In the genomic region with DNA sequence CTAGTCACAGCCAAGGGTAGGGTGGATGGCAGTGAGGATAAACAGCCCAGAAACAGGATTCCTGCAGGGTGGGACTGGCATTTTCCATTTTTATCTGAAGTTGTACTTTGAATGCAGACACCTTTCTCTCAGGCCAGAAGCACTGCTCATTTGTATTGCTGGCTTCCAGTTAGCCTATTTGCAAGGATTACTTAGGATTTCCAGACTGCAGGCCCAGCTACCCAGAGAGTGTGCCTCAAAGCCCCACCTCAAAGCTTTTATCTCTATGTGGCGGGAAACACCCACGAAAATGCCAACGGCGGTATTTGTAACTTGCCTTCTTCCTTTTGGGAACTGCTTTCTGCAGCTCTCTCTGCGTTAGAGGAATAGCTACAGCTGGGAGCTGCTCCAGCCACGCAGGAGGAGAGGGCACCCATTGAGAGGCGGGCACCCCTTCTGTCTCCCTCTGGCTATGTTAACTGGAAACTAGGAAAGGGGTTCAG, we compare ENCODE assay signal across 8 cellular contexts.
DNase-seq lines count a peak whose midpoint lies in the region; ATAC-seq and TF ChIP-seq lines count a peak whose summit lies in the region.

No MANE protein-coding gene starts in this region.

- peak; percentile 56 for TF ChIP-seq POLR2A in erythroblast (IDR thresholded peaks at IDR 0.05; ENCODE audit: low read length)

- no peak for TF ChIP-seq CTCF in AG04450 (IDR thresholded peaks at IDR 0.05; ENCODE audit: low read depth, low read length)
- TF ChIP-seq CTCF in VCaP (conservative IDR thresholded peaks at IDR 0.05) = no peak

- H3K27me3 Mint-ChIP-seq in natural killer cell treated with Interleukin-12 subunit alpha and Interleukin-12 subunit beta and Interleukin-15 and Interleukin-18, amount 100 ng/mL, for 72 hours = no peaks in the 10 kb centered on the region

- POLR2A ChIA-PET in AG04450 (lab: Yijun Ruan, JAX) = interaction anchor here (0.6 to 3.4 kb wide), 6 partner anchors 9 to 634 kb away, joined by 4 to 44 read pairs (median 14); partner anchors contain the start of gene TGIF1

- H3K9me3 Mint-ChIP-seq in natural killer cell treated with Interleukin-12 subunit alpha and Interleukin-12 subunit beta and Interleukin-15 and Interleukin-18, amount 100 ng/mL, for 72 hours = no peaks in the 10 kb centered on the region

- no peaks in the 10 kb centered on the region for H3K27me3 ChIP-seq in AG04450 (ENCODE audit: control insufficient read depth, insufficient read depth, low read length)

- H3K4me1 Mint-ChIP-seq in natural killer cell treated with Interleukin-12 subunit alpha and Interleukin-12 subunit beta and Interleukin-15 and Interleukin-18, amount 100 ng/mL, for 72 hours (ENCODE audit: low read depth in 2 of 2) = peaks cover 49 to 54% of the 10 kb centered on the region in 2 donors

- H3K4me3 ChIP-seq in AG04450 (ENCODE audit: low read depth, low read length) = peak overlapping the region; percentile 76

- no peaks in the 10 kb centered on the region for H3K36me3 Mint-ChIP-seq in natural killer cell treated with Interleukin-12 subunit alpha and Interleukin-12 subunit beta and Interleukin-15 and Interleukin-18, amount 100 ng/mL, for 72 hours

- ATAC-seq in natural killer cell treated with Interleukin-12 subunit alpha and Interleukin-12 subunit beta and Interleukin-15 and Interleukin-18, amount 100 ng/mL, for 72 hours = no peak
- ATAC-seq in HG02763 (IDR thresholded peaks at IDR 0.05; ENCODE audit: unreplicated experiment) (no peak), HG03460 (IDR thresholded peaks at IDR 0.05; ENCODE audit: unreplicated experiment) (no peak)

- H3K27ac ChIP-seq in AG04450 (ENCODE audit: low read depth, low read length) (peak overlapping the region; percentile 100), VCaP (peak overlapping the region; percentile 86)

- H3K27ac Mint-ChIP-seq in natural killer cell treated with Interleukin-12 subunit alpha and Interleukin-12 subunit beta and Interleukin-15 and Interleukin-18, amount 100 ng/mL, for 72 hours = peak overlapping the region; percentile 94 to 95

- H3K4me3 Mint-ChIP-seq in natural killer cell treated with Interleukin-12 subunit alpha and Interleukin-12 subunit beta and Interleukin-15 and Interleukin-18, amount 100 ng/mL, for 72 hours = peak overlapping the region; percentile 82

- no peak for DNase-seq in AG04450 (ENCODE audit: low read depth, low spot score)
- peak; percentile 37 for DNase-seq in HCEC 1CT
- peak; percentile 87 to 91 for DNase-seq in erythroblast (lab: John Stamatoyannopoulos, UW)
- DNase-seq in natural killer cell treated with Interleukin-12 subunit alpha and Interleukin-12 subunit beta and Interleukin-15 and Interleukin-18, amount 100 ng/mL, for 72 hours (ENCODE audit: low spot score) = no peak
- no peak for DNase-seq in NCI-H1105 (lab: John Stamatoyannopoulos, UW)

- CTCF ChIA-PET in AG04450 (lab: Charles Lee) = interaction anchor here (0.6 to 4.7 kb wide), 23 partner anchors 8 to 403 kb away, joined by 3 to 74 read pairs (median 7); no protein-coding TSS in a partner anchor

- H3K9me3 ChIP-seq in AG04450 (ENCODE audit: control insufficient read depth, insufficient read depth, low read length) = no peaks in the 10 kb centered on the region

Comparison
In these comparisons a context has a peak if more than half of its experiments do, and no peak if none do; other contexts are left out.
1. DNase-seq: peak in HCEC 1CT (single experiment) and erythroblast (2 of 2); none in AG04450 (single experiment), natural killer cell treated with Interleukin-12 subunit alpha and Interleukin-12 subunit beta and Interleukin-15 and Interleukin-18, amount 100 ng/mL, for 72 hours (single experiment) and NCI-H1105 (single experiment).